Comparison of ENCODE assay signal across 8 cellular contexts in genomic region chr9:38391278-38392118, GRCh38. TPM values are rescaled to one million over a fixed set of nuclear protein-coding genes. Genes with fewer than 3 reads are reported as not detected.
DNase-seq lines count a peak whose midpoint lies in the region; ATAC-seq and TF ChIP-seq lines count a peak whose summit lies in the region.
"Had no signal": no experiment of that assay in that cellular context is flagged by ENCODE, and none has a peak within 500 bp of the region (broad histone marks: within the 10 kb centered on the region; RNA-seq: fewer than 3 reads in every experiment).

No MANE protein-coding gene starts in this region.

- H3K9me3 Mint-ChIP-seq in T-cell = no peaks in the 10 kb centered on the region

- peak overlapping the region; percentile 84 for H3K9ac ChIP-seq in skeletal muscle satellite cell (ENCODE audit: low read depth, low read length)

- peaks cover 0 to 6% of the 10 kb centered on the region in 2 donors for H3K27me3 Mint-ChIP-seq in T-cell

- no peak for TF ChIP-seq CTCF in fibroblast of pulmonary artery (IDR thresholded peaks at IDR 0.05; ENCODE audit: low read length, missing control alignments)

- H3K4me2 ChIP-seq in skeletal muscle satellite cell (ENCODE audit: low read length) = peak overlapping the region; percentile 88

- H3K27ac Mint-ChIP-seq in T-cell = peak overlapping the region in 1 of 2 donors; percentile 65

- peaks cover 16% of the 10 kb centered on the region for H3K4me1 ChIP-seq in HAP-1
- peaks cover 26% of the 10 kb centered on the region for H3K4me1 ChIP-seq in skeletal muscle satellite cell (ENCODE audit: control insufficient read depth, insufficient read depth, low read length)

- H3K4me3 ChIP-seq in HAP-1 (peak overlapping the region; percentile 87; the same call in 1 of the 2 replicates), fibroblast of pulmonary artery (replicated peaks; ENCODE audit: low read depth, low read length) (peak overlapping the region; percentile 86), skeletal muscle satellite cell (ENCODE audit: low read length) (no peak overlapping the region)

- H3K9me3 ChIP-seq in HAP-1 (no peaks in the 10 kb centered on the region), skeletal muscle satellite cell (replicated peaks; ENCODE audit: low read length) (no peaks in the 10 kb centered on the region)

- H3K4me3 Mint-ChIP-seq in T-cell = peak overlapping the region; percentile 84 to 97 (median 93)

- no peak for ATAC-seq in T-cell (replicated peaks in 1 of 4)
- ATAC-seq in GM21526 (IDR thresholded peaks at IDR 0.05; ENCODE audit: low FRiP score, unreplicated experiment) = no peak

- no peaks in the 10 kb centered on the region for H3K27me3 ChIP-seq in HAP-1 (ENCODE audit: low read depth)
- H3K27me3 ChIP-seq in skeletal muscle satellite cell (ENCODE audit: control insufficient read depth, insufficient read depth, low read length) = no peaks in the 10 kb centered on the region

- H3K36me3 ChIP-seq in HAP-1 (replicated peaks) (peaks cover 22% of the 10 kb centered on the region), skeletal muscle satellite cell (ENCODE audit: insufficient read depth, low read length) (peaks cover 9% of the 10 kb centered on the region)

- CTCF ChIA-PET in T-cell (lab: Charles Lee) = no interaction called here

- DNase-seq in HAP-1 (ENCODE audit: low spot score in 2 of 2) (no peak), T-cell (no peak), fibroblast of pulmonary artery (ENCODE audit: low read depth) (no peak), C1 segment of cervical spinal cord (lab: John Stamatoyannopoulos, UW) (no peak), RPMI8226 (no peak)

- H3K36me3 Mint-ChIP-seq in T-cell = peaks cover 14% of the 10 kb centered on the region

- H3K4me1 Mint-ChIP-seq in T-cell = peaks cover 19 to 23% (median 22%) of the 10 kb centered on the region in 3 donors

- POLR2A ChIA-PET in T-cell (lab: Charles Lee) = no interaction called here

- in situ Hi-C loops in HAP-1 (cut with MboI; ENCODE audit: low sequenced_read_pairs) = no loop called here

RNA-seq across cellular contexts. Expression of gene ALDH1B1, which starts 1.0 kb away (rescaled TPM):
- total RNA-seq in T-cell = 1 to 10 TPM; 2.0 to 8.2 (median 5.2) TPM
- 38.8 and 40.6 TPM in 2 replicates for total RNA-seq in skeletal muscle satellite cell (2012; rRNA removed)

RNA-seq across cellular contexts. Expression of gene IGFBPL1, which starts 32.8 kb away (rescaled TPM):
- total RNA-seq in T-cell = not detected
- total RNA-seq in skeletal muscle satellite cell (2012; rRNA removed) = 1.1 TPM in 1 of 2 replicates, not detected in the other
- total RNA-seq: OCI-LY7 had no signal
